8 cellular contexts compared by ENCODE assay signal in the genomic region with DNA sequence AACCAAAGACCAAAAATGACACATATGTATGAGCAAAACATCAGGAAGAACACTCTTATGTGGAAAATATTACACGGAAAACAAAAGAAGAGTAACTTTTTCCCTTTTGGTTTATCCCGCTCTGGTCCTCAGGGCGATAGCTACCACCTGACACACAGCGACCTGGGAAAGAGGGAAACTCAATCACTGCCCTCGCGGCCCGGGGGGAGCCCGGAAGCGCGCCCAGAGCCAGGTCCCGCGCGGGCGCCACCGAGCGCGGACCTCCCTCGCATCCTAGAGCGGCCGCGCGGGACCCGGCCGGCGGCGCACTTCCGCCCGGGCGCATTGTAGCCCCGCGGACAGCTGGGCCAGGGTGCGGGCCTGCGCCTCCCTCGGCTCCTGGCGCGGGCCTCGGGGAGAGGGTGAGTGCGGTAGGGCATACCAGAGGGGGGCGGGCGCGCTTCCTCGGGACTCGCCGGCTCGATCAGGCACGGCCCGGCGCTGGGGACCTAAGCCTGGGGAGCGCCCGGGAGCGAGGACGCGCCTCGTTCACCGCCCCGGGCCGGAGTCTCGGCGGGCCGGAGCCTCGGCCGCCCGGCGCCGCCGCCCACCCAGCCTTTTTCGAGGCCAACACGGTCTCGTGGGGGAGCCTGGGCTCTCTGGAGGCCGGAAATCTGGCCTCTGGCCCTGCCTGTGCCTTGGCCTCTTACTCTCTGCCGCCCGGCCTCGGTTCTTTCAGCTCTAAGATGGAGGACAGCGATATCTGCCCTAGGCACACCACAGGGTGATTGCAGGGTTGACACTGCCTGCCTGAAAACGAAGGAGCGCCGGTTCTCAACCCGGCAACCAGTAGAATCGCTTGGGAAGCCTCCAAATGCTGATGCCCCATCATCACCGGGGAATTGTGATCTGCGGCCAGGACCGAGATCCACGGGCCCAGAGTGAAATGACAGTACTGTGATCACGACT. TPM values are rescaled to one million over a fixed set of nuclear protein-coding genes. Genes with fewer than 3 reads are reported as not detected.
DNase-seq lines count a peak whose midpoint lies in the region; ATAC-seq and TF ChIP-seq lines count a peak whose summit lies in the region.

A gene with protein sequence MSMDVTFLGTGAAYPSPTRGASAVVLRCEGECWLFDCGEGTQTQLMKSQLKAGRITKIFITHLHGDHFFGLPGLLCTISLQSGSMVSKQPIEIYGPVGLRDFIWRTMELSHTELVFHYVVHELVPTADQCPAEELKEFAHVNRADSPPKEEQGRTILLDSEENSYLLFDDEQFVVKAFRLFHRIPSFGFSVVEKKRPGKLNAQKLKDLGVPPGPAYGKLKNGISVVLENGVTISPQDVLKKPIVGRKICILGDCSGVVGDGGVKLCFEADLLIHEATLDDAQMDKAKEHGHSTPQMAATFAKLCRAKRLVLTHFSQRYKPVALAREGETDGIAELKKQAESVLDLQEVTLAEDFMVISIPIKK (plus strand): TSS at position 327 of the 948 bp plus-strand sequence. CDS start 6,365 bp downstream, outside the sequence.

- no peaks in the 10 kb centered on the region for H3K27me3 ChIP-seq in HAP-1 (ENCODE audit: low read depth)
- H3K27me3 ChIP-seq in MG63 = no peaks in the 10 kb centered on the region
- H3K27me3 ChIP-seq in osteoblast (ENCODE audit: insufficient read depth, low read length) = no peaks in the 10 kb centered on the region
- no peaks in the 10 kb centered on the region for H3K27me3 ChIP-seq in thoracic aorta (replicated peaks; ENCODE audit: insufficient read depth)

- DNase-seq in GM04503 (ENCODE audit: low read depth) (peak; percentile 65), HAP-1 (ENCODE audit: low spot score in 2 of 2) (peak; percentile 71 to 77), MG63 (peak; percentile 78), SK-N-MC (ENCODE audit: low read depth, low spot score) (no peak), globus pallidus (ENCODE audit: low spot score) (peak; percentile 79), osteoblast (ENCODE audit: insufficient read length, low spot score, missing footprints) (peak; percentile 95), thoracic aorta (ENCODE audit: low spot score) (peak; percentile 35)

- H3K9me3 ChIP-seq in HAP-1 (no peaks in the 10 kb centered on the region), MG63 (no peaks in the 10 kb centered on the region), SK-N-MC (ENCODE audit: low read depth, low read length) (no peaks in the 10 kb centered on the region), osteoblast (ENCODE audit: low read depth, low read length) (no peaks in the 10 kb centered on the region), thoracic aorta (no peaks in the 10 kb centered on the region)

- TF ChIP-seq CTCF in osteoblast (IDR thresholded peaks at IDR 0.05; ENCODE audit: extremely low read depth, low read depth, low read length) (no peak), thoracic aorta (IDR thresholded peaks at IDR 0.05) (no peak)

- peaks cover 21% of the 10 kb centered on the region for H3K79me2 ChIP-seq in osteoblast (ENCODE audit: insufficient read depth, low read length)

- peak; percentile 84 for ATAC-seq in thoracic aorta (ENCODE audit: insufficient number of reproducible peaks, low FRiP score, low read depth)

- H3K36me3 Mint-ChIP-seq in activated naive CD4-positive, alpha-beta T cell treated with anti-CD3 and anti-CD28 coated beads, Interleukin-2, amount 50 U/mL, for 24 hours = peaks cover 7% of the 10 kb centered on the region

- peak within 1 kb of the TSS; percentile 91 for H2AFZ ChIP-seq in osteoblast (ENCODE audit: low read length)

- peaks cover 13% of the 10 kb centered on the region for H3K9me3 Mint-ChIP-seq in activated naive CD4-positive, alpha-beta T cell treated with anti-CD3 and anti-CD28 coated beads, Interleukin-2, amount 50 U/mL, for 24 hours

- no peaks in the 10 kb centered on the region for H4K20me1 ChIP-seq in osteoblast (ENCODE audit: insufficient read depth, low read length)

- peaks cover 17% of the 10 kb centered on the region for H3K4me1 ChIP-seq in HAP-1
- H3K4me1 ChIP-seq in osteoblast (ENCODE audit: insufficient read depth, low read length) = peaks cover 12% of the 10 kb centered on the region
- peaks cover 4 to 24% of the 10 kb centered on the region in 2 donors for H3K4me1 ChIP-seq in thoracic aorta (ENCODE audit: control insufficient read depth in 1 of 2, low read depth in 2 of 2)

- peak within 1 kb of the TSS; percentile 58 for H3K4me3 ChIP-seq in HAP-1
- peak within 1 kb of the TSS; percentile 73 for H3K4me3 ChIP-seq in MG63
- peak within 1 kb of the TSS; percentile 93 for H3K4me3 ChIP-seq in SK-N-MC
- peak within 1 kb of the TSS; percentile 89 for H3K4me3 ChIP-seq in osteoblast (ENCODE audit: insufficient read depth, low read length)
- peak within 1 kb of the TSS; percentile 93 for H3K4me3 ChIP-seq in thoracic aorta

- peak within 1 kb of the TSS; percentile 96 for H3K27ac Mint-ChIP-seq in activated naive CD4-positive, alpha-beta T cell treated with anti-CD3 and anti-CD28 coated beads, Interleukin-2, amount 50 U/mL, for 24 hours

- H3K4me2 ChIP-seq in osteoblast (ENCODE audit: insufficient read depth, low read length) = peak within 1 kb of the TSS; percentile 85

- peaks cover 24% of the 10 kb centered on the region for H3K4me1 Mint-ChIP-seq in activated naive CD4-positive, alpha-beta T cell treated with anti-CD3 and anti-CD28 coated beads, Interleukin-2, amount 50 U/mL, for 24 hours

- H3K4me3 Mint-ChIP-seq in activated naive CD4-positive, alpha-beta T cell treated with anti-CD3 and anti-CD28 coated beads, Interleukin-2, amount 50 U/mL, for 24 hours = peak within 1 kb of the TSS; percentile 88

- H3K9ac ChIP-seq in SK-N-MC (ENCODE audit: insufficient read length) = peak within 1 kb of the TSS; percentile 92

- H3K27ac ChIP-seq in SK-N-MC = peak within 1 kb of the TSS; percentile 54; the same call in 1 of the 2 replicates
- H3K27ac ChIP-seq in osteoblast (ENCODE audit: low read depth, low read length) = peak within 1 kb of the TSS; percentile 95
- H3K27ac ChIP-seq in thoracic aorta = peak within 1 kb of the TSS; percentile 96 to 99

- H3K36me3 ChIP-seq in HAP-1 (replicated peaks) (no peaks in the 10 kb centered on the region), MG63 (no peaks in the 10 kb centered on the region), SK-N-MC (ENCODE audit: insufficient read depth, low read length) (no peaks in the 10 kb centered on the region), osteoblast (ENCODE audit: insufficient read depth, low read length) (no peaks in the 10 kb centered on the region), thoracic aorta (no peaks in the 10 kb centered on the region)

- no peaks in the 10 kb centered on the region for H3K27me3 Mint-ChIP-seq in activated naive CD4-positive, alpha-beta T cell treated with anti-CD3 and anti-CD28 coated beads, Interleukin-2, amount 50 U/mL, for 24 hours

- in situ Hi-C loops in HAP-1 (cut with MboI; ENCODE audit: low sequenced_read_pairs) = no loop called here

RNA-seq across cellular contexts. Expression of the gene that starts here (rescaled TPM):
- total RNA-seq in MG63 (2014; rRNA removed; shearing (Covaris generic); ENCODE audit: low replicate concordance) = 5.8 and 7.9 TPM in 2 replicates
- total RNA-seq in osteoblast (6.5 and 7.4 TPM in 2 replicates), thoracic aorta (1 to 10 TPM; 2.6 to 5.6 TPM)
